Comparison of ENCODE assay signal across 10 cellular contexts in the genomic region with DNA sequence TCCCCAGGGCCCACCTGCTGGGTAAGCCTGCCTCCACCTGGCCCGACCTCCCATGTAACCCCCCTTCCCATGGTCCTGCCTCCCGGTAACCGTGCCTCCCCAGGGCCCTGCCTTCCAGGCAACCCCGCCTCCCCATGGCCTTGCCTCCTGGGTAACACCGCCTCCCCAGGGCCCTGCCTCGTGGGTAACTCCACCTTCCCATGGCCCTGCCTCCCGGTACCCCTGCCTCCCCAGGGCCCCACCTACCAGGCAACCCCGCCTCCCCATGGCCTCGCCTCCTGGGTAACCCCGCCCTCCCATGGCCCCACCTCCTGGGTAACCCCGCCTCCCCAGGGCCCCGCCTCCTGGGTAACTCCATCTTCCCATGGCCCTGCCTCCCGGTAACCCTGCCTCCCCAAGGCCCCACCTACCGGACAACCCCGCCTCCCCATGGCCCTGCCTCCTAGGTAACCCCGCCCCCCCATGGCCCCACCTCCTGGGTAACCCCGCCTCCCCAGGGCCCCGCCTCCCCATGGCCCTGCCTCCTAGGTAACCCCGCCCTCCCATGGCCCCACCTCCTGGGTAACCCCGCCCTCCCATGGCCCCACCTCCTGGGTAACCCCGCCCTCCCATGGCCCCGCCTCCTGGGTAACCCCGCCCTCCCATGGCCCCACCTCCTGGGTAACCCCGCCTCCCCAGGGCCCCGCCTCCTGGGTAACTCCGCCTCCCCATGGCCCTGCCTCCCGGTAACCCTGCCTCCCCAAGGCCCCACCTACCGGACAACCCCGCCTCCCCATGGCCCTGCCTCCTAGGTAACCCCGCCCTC. TPM values are rescaled to one million over a fixed set of nuclear protein-coding genes. Genes with fewer than 3 reads are reported as not detected.
DNase-seq lines count a peak whose midpoint lies in the region; ATAC-seq and TF ChIP-seq lines count a peak whose summit lies in the region.
"Not testable (repeated sequence)": the region's sequence is repeated elsewhere in the genome, so short reads cannot be mapped to it uniquely, and the experiment has no call there.
"Had no signal": no experiment of that assay in that cellular context is flagged by ENCODE, and none has a peak within 500 bp of the region (broad histone marks: within the 10 kb centered on the region; RNA-seq: fewer than 3 reads in every experiment).

No MANE protein-coding gene starts in this region.

- H3K9me2 ChIP-seq in GM23338 (ENCODE audit: insufficient read depth), result not testable (repeated sequence)

- H3K4me3 ChIP-seq in GM23338, result not testable (repeated sequence)

- not testable (repeated sequence) for H3K79me2 ChIP-seq in GM23338 (replicated peaks; ENCODE audit: insufficient read depth)

- not testable (repeated sequence) for H3F3A ChIP-seq in GM23338 (replicated peaks; ENCODE audit: low read depth)

- not testable (repeated sequence) for TF ChIP-seq CTCF in 22Rv1 (IDR thresholded peaks at IDR 0.05); GM23338 (conservative IDR thresholded peaks at IDR 0.05; ENCODE audit: low read depth in 2 of 2)

- TF ChIP-seq POLR2A in erythroblast (IDR thresholded peaks at IDR 0.05; ENCODE audit: low read length), result not testable (repeated sequence)

- POLR2A ChIA-PET in activated CD4-positive, alpha-beta memory T cell treated with anti-CD3 and anti-CD28 coated beads, Interleukin-2, amount 10 ng/mL, durations not matched to agents 7 days and 5 days (lab: Charles Lee), result not testable (repeated sequence)

- not testable (repeated sequence) for H3K27me3 Mint-ChIP-seq in GM23338 (ENCODE audit: insufficient read depth, low read depth, poor library complexity); T-helper 17 cell; activated CD4-positive, alpha-beta memory T cell treated with anti-CD3 and anti-CD28 coated beads, Interleukin-2, amount 10 ng/mL, durations not matched to agents 7 days and 5 days

- H3K9me3 ChIP-seq in T-helper 17 cell (ENCODE audit: control insufficient read depth, low read length, poor library complexity, severe bottlenecking), result not testable (repeated sequence)

- not testable (repeated sequence) for H3K4me2 ChIP-seq in GM23338

- H3K27me3 ChIP-seq in GM23338 (ENCODE audit: insufficient read depth), result not testable (repeated sequence)

- H4K20me1 ChIP-seq in GM23338 (replicated peaks; ENCODE audit: insufficient read depth), result not testable (repeated sequence)

- CTCF ChIA-PET in activated CD4-positive, alpha-beta memory T cell treated with anti-CD3 and anti-CD28 coated beads, Interleukin-2, amount 10 ng/mL, durations not matched to agents 7 days and 5 days (lab: Charles Lee), result not testable (repeated sequence)

- not testable (repeated sequence) for H3K4me1 Mint-ChIP-seq in GM23338; activated CD4-positive, alpha-beta memory T cell treated with anti-CD3 and anti-CD28 coated beads, Interleukin-2, amount 10 ng/mL, durations not matched to agents 7 days and 5 days
- peaks cover 10% of the 10 kb centered on the region for H3K4me1 Mint-ChIP-seq in T-helper 17 cell

- not testable (repeated sequence) for H3K36me3 Mint-ChIP-seq in GM23338 (ENCODE audit: low read depth)
- H3K36me3 Mint-ChIP-seq in T-helper 17 cell (ENCODE audit: low read depth), result peaks cover 14% of the 10 kb centered on the region
- peaks cover 62% of the 10 kb centered on the region for H3K36me3 Mint-ChIP-seq in activated CD4-positive, alpha-beta memory T cell treated with anti-CD3 and anti-CD28 coated beads, Interleukin-2, amount 10 ng/mL, durations not matched to agents 7 days and 5 days (ENCODE audit: low read depth)

- H3K27ac Mint-ChIP-seq in GM23338; T-helper 17 cell; activated CD4-positive, alpha-beta memory T cell treated with anti-CD3 and anti-CD28 coated beads, Interleukin-2, amount 10 ng/mL, durations not matched to agents 7 days and 5 days: not testable (repeated sequence)

- not testable (repeated sequence) for H3K36me3 ChIP-seq in GM23338 (ENCODE audit: insufficient read depth)

- peak overlapping the region; percentile 46; the same call in 1 of the 2 replicates for H3K27ac ChIP-seq in 22Rv1
- not testable (repeated sequence) for H3K27ac ChIP-seq in GM23338 (ENCODE audit: low read depth)

- H3K4me1 ChIP-seq in GM23338 (ENCODE audit: insufficient read depth), result not testable (repeated sequence)

- intact Hi-C loops in sciatic nerve (cut with DNase I), result not testable (repeated sequence)

- not testable (repeated sequence) for H3K4me3 Mint-ChIP-seq in GM23338; T-helper 17 cell; activated CD4-positive, alpha-beta memory T cell treated with anti-CD3 and anti-CD28 coated beads, Interleukin-2, amount 10 ng/mL, durations not matched to agents 7 days and 5 days

- H3K9me3 Mint-ChIP-seq in GM23338; activated CD4-positive, alpha-beta memory T cell treated with anti-CD3 and anti-CD28 coated beads, Interleukin-2, amount 10 ng/mL, durations not matched to agents 7 days and 5 days: not testable (repeated sequence)

- not testable (repeated sequence) for H2AFZ ChIP-seq in GM23338

- DNase-seq in GM23338 (ENCODE audit: low spot score) (peak; percentile 62), T-helper 17 cell (peak; percentile 41 to 67 (median 60)), erythroblast (lab: John Stamatoyannopoulos, UW) (peak; percentile 60 to 71), sciatic nerve (ENCODE audit: low spot score) (peak; percentile 55)
- peak; percentile 70 for DNase-seq in activated CD4-positive, alpha-beta memory T cell treated with anti-CD3 and anti-CD28 coated beads, Interleukin-2, amount 10 ng/mL, durations not matched to agents 7 days and 5 days
- peak; percentile 53 for DNase-seq in activated gamma-delta T cell treated with anti-CD3 and anti-CD28 coated beads, Interleukin-2, amount 50 U/mL, for 16 hours (ENCODE audit: low read depth)
- DNase-seq in stimulated activated CD8-positive, alpha-beta memory T cell treated with anti-CD3 and anti-CD28 coated beads, Interleukin-15, amount 100 ng/mL, for 1 hour (ENCODE audit: low read depth), result peak; percentile 39

- ATAC-seq in GM23338, result peak; percentile 29
- peak; percentile 78 for ATAC-seq in T-helper 17 cell
- ATAC-seq in sciatic nerve, result not testable (repeated sequence)

RNA-seq across cellular contexts. Expression of a gene that starts 17.9 kb away (rescaled TPM):
- 0.24 TPM in 1 of 2 replicates, not detected in the other for total RNA-seq in GM23338 (2014; rRNA removed; shearing (Covaris generic))
- 0.11 and 0.14 TPM in 2 replicates for polyA plus RNA-seq in GM23338 (2016; fragmentation: Nextera tagmentation; extraction: Ambion mirVana)
- under 1 TPM; 0.67 to 0.83 TPM for total RNA-seq in T-helper 17 cell
- total RNA-seq in activated CD4-positive, alpha-beta memory T cell treated with anti-CD3 and anti-CD28 coated beads, Interleukin-2, amount 10 ng/mL, durations not matched to agents 7 days and 5 days, result 1 to 10 TPM; 2.0 to 2.2 TPM
- total RNA-seq in sciatic nerve, result 2.1 TPM
- total RNA-seq: fibroblast of lung, HepG2 had no signal
- polyA plus RNA-seq: HepG2 had no signal
